In genomic region chr6:135534773-135535380, GRCh38 we compare ENCODE assay signal across 20 cellular contexts. TPM values are rescaled to one million over a fixed set of nuclear protein-coding genes. Genes with fewer than 3 reads are reported as not detected.
DNase-seq lines count a peak whose midpoint lies in the region; ATAC-seq, FAIRE-seq and TF ChIP-seq lines count a peak whose summit lies in the region.
"Had no signal": no experiment of that assay in that cellular context is flagged by ENCODE, and none has a peak within 500 bp of the region (broad histone marks: within the 10 kb centered on the region; RNA-seq: fewer than 3 reads in every experiment).

No MANE protein-coding gene starts in this region.

- no peak overlapping the region for H3K4me3 Mint-ChIP-seq in nephron progenitor cell
- H3K4me3 Mint-ChIP-seq: activated T-helper 17 cell treated with anti-CD3 and anti-CD28 coated beads, Interleukin-2, amount 50 U/mL, for 72 hours had no signal

- H3K4me1 Mint-ChIP-seq in nephron progenitor cell: peaks cover 7% of the 10 kb centered on the region

- FAIRE-seq in H54 (lab: Jason Lieb, UNC): no peak
- FAIRE-seq: D721Med had no signal

- H3K9me3 Mint-ChIP-seq in nephron progenitor cell: peaks cover 6% of the 10 kb centered on the region
- H3K9me3 Mint-ChIP-seq: activated naive CD4-positive, alpha-beta T cell treated with anti-CD3 and anti-CD28 coated beads, Interleukin-2, amount 50 U/mL, for 72 hours; activated T-helper 17 cell treated with anti-CD3 and anti-CD28 coated beads, Interleukin-2, amount 50 U/mL, for 72 hours had no signal

- in situ Hi-C loops in astrocyte of the spinal cord (cut with HindIII; ENCODE audit: low sequenced_read_pairs): no loop called here

- H3K4me3 ChIP-seq in astrocyte of the spinal cord (ENCODE audit: low read depth, low read length): no peak overlapping the region
- H3K4me3 ChIP-seq: colonic mucosa, esophagus squamous epithelium, sigmoid colon, upper lobe of right lung had no signal

- H3K27ac Mint-ChIP-seq in nephron progenitor cell: no peak overlapping the region
- H3K27ac Mint-ChIP-seq: activated naive CD4-positive, alpha-beta T cell treated with anti-CD3 and anti-CD28 coated beads, Interleukin-2, amount 50 U/mL, for 72 hours; activated T-helper 17 cell treated with anti-CD3 and anti-CD28 coated beads, Interleukin-2, amount 50 U/mL, for 72 hours had no signal

- ATAC-seq in GM21576 (IDR thresholded peaks at IDR 0.05; ENCODE audit: unreplicated experiment) (no peak), GM18907 (IDR thresholded peaks at IDR 0.05; ENCODE audit: unreplicated experiment) (no peak)
- ATAC-seq: activated naive CD4-positive, alpha-beta T cell treated with anti-CD3 and anti-CD28 coated beads, Interleukin-2, amount 50 U/mL, for 72 hours; activated T-helper 17 cell treated with anti-CD3 and anti-CD28 coated beads, Interleukin-2, amount 50 U/mL, for 72 hours had no signal

- H3K36me3 Mint-ChIP-seq in nephron progenitor cell (ENCODE audit: low read depth): no peaks in the 10 kb centered on the region
- H3K36me3 Mint-ChIP-seq: activated naive CD4-positive, alpha-beta T cell treated with anti-CD3 and anti-CD28 coated beads, Interleukin-2, amount 50 U/mL, for 72 hours had no signal

- DNase-seq in Daoy (ENCODE audit: low read depth) (peak; percentile 58), M059J (ENCODE audit: low read depth) (peak; percentile 77), astrocyte of the spinal cord (ENCODE audit: low read depth, low spot score) (peak; percentile 39), myocyte (ENCODE audit: low read depth) (peak; percentile 76), nephron progenitor cell (no peak), H54 (ENCODE audit: insufficient read length, low spot score) (no peak)
- DNase-seq: activated CD4-positive, alpha-beta T cell treated with anti-CD3 and anti-CD28 coated beads, Interleukin-2, amount 50 U/mL, for 1 hour; colonic mucosa; esophagus squamous epithelium; MM.1S; NCI-H1436; NCI-H524 treated with DMSO at 0.1 percent for 48 hours; RPMI8226; sigmoid colon; upper lobe of right lung had no signal

- no peak for TF ChIP-seq POLR2A in H54 (IDR thresholded peaks at IDR 0.05; ENCODE audit: low read depth, low read length)

- H3K27me3 Mint-ChIP-seq in nephron progenitor cell (ENCODE audit: low read depth, poor library complexity): no peaks in the 10 kb centered on the region

- TF ChIP-seq CTCF in astrocyte of the spinal cord (IDR thresholded peaks at IDR 0.05; ENCODE audit: low read depth, low read length) (no peak), nephron progenitor cell (IDR thresholded peaks at IDR 0.05) (no peak)

RNA-seq across cellular contexts. Expression of gene AHI1, which starts 37.3 kb away (rescaled TPM):
- 7.8 and 8.2 TPM in 2 replicates for total RNA-seq in Daoy (2014; rRNA removed; shearing (Covaris generic))
- 9.6 and 11.9 TPM in 2 replicates for total RNA-seq in M059J (2014; rRNA removed; shearing (Covaris generic))
- 25.2 and 40.0 TPM in 2 replicates for total RNA-seq in myocyte
- 12.7 TPM for polyA plus RNA-seq in myocyte (2012)

Comparison
In these comparisons a context has a peak if more than half of its experiments do, and no peak if none do; other contexts are left out.
1. DNase-seq: peak in Daoy (single experiment), M059J (single experiment), astrocyte of the spinal cord (single experiment) and myocyte (single experiment); none in nephron progenitor cell (single experiment) and H54 (single experiment).